In the genomic region with DNA sequence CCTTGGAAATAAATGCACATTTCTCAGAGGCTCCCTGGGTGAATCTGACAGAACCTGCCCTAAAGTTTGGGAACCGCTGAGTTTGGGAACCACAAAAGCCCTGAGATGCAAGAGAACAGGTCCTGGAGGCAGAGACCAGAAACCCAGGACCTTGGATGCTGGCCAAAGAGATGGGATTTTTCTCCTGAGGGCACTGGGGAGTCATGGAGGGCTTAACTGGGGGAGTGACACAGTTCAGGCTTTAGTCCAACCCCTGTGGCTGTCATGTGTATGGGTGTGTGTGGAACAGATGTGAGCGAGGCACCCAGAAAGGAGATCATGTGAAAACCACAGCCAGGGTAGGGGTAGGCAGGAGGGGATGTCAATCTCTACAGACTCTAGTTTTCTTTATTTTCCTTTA, we compare ENCODE assay signal across 27 cellular contexts. TPM values are rescaled to one million over a fixed set of nuclear protein-coding genes. Genes with fewer than 3 reads are reported as not detected.
"Had no signal": no experiment of that assay in that cellular context is flagged by ENCODE, and none has a peak within 500 bp of the region (broad histone marks: within the 10 kb centered on the region; RNA-seq: fewer than 3 reads in every experiment).

No MANE protein-coding gene starts in this region.

- H3K27ac ChIP-seq: breast epithelium, dorsolateral prefrontal cortex, epithelial cell of prostate, gastrocnemius medialis, left lung, right atrium auricular region, skin epidermis, suprapubic skin, transverse colon, vagina, VCaP had no signal

- H3K4me3 ChIP-seq: breast epithelium, dorsolateral prefrontal cortex, gastrocnemius medialis, left lung, right atrium auricular region, skin epidermis, suprapubic skin, transverse colon, vagina had no signal

- H3K4me1 ChIP-seq: breast epithelium, gastrocnemius medialis had no signal

- H3K36me3 ChIP-seq: breast epithelium, gastrocnemius medialis, left lung, right atrium auricular region, suprapubic skin, transverse colon, vagina had no signal

- H3K27me3 ChIP-seq: vagina had no signal

- H3K9me3 ChIP-seq: breast epithelium, gastrocnemius medialis, left lung, right atrium auricular region, suprapubic skin, transverse colon, vagina had no signal

- DNase-seq: activated CD4-positive, alpha-beta T cell treated with anti-CD3 and anti-CD28 coated beads for 1 hour; activated CD8-positive, alpha-beta memory T cell treated with anti-CD3 and anti-CD28 coated beads for 24 hours; activated CD8-positive, alpha-beta memory T cell treated with anti-CD3 and anti-CD28 coated beads, Interleukin-2, amount 50 U/mL, for 48 hours; activated effector memory CD4-positive, alpha-beta T cell treated with anti-CD3 and anti-CD28 coated beads, Interleukin-2, amount 50 U/mL, for 16 hours; activated T-cell treated with anti-CD3 and anti-CD28 coated beads, Interleukin-2, amount 50 U/mL, for 72 hours; dorsolateral prefrontal cortex; gastrocnemius medialis; head of caudate nucleus; kidney; left lung; stimulated activated CD4-positive, alpha-beta T cell treated with anti-CD3 and anti-CD28 coated beads, Interleukin-2, amount 100 ng/mL, for 48 hours; stimulated activated naive CD8-positive, alpha-beta T cell treated with anti-CD3 and anti-CD28 coated beads, Interleukin-15, amount 100 ng/mL, for 72 hours; T-helper 17 cell; transverse colon had no signal

RNA-seq across cellular contexts. Expression of a gene that starts 3.9 kb away (rescaled TPM):
- total RNA-seq: activated T-cell treated with anti-CD3 and anti-CD28 coated beads, Interleukin-2, amount 50 U/mL, for 72 hours; astrocyte; cerebellum; fibroblast of lung; gastrocnemius medialis; left lung; lung microvascular endothelial cell; right atrium auricular region; T-helper 17 cell had no signal

RNA-seq across cellular contexts. Expression of a gene that starts 11.2 kb away (rescaled TPM):
- total RNA-seq: activated T-cell treated with anti-CD3 and anti-CD28 coated beads, Interleukin-2, amount 50 U/mL, for 72 hours; astrocyte; breast epithelium; cerebellum; fibroblast of lung; gastrocnemius medialis; kidney; left lung; lung microvascular endothelial cell; omental fat pad; progenitor cell of endocrine pancreas; right atrium auricular region; suprapubic skin; T-helper 17 cell; transverse colon; vagina had no signal

RNA-seq across cellular contexts. Expression of a gene that starts 52.0 kb away (rescaled TPM):
- total RNA-seq: astrocyte, breast epithelium, cerebellum, fibroblast of lung, gastrocnemius medialis, kidney, left lung, lung microvascular endothelial cell, omental fat pad, progenitor cell of endocrine pancreas, right atrium auricular region, suprapubic skin, T-helper 17 cell, transverse colon, vagina had no signal

RNA-seq across cellular contexts. Expression of a gene that starts 55.8 kb away (rescaled TPM):
- total RNA-seq: activated T-cell treated with anti-CD3 and anti-CD28 coated beads, Interleukin-2, amount 50 U/mL, for 72 hours; astrocyte; breast epithelium; cerebellum; fibroblast of lung; gastrocnemius medialis; kidney; left lung; lung microvascular endothelial cell; omental fat pad; progenitor cell of endocrine pancreas; right atrium auricular region; suprapubic skin; T-helper 17 cell; transverse colon; vagina had no signal
